Comparison of ENCODE assay signal across 31 cellular contexts in genomic region chr6:81906041-81906440, GRCh38.
"Had no signal": no experiment of that assay in that cellular context is flagged by ENCODE, and none has a peak within 500 bp of the region (broad histone marks: within the 10 kb centered on the region; RNA-seq: fewer than 3 reads in every experiment).

No MANE protein-coding gene starts in this region.

- H3K36me3 Mint-ChIP-seq: naive B cell; stimulated activated memory B cell treated with anti-CD40 and anti-IgM and Interleukin-4, amounts not matched to agents 10 μg/mL and 1 μg/mL and 100 μg/mL, for 72 hours had no signal

- H3K27me3 Mint-ChIP-seq: activated T-cell treated with anti-CD3 and anti-CD28 coated beads, Interleukin-2, amount 50 U/mL, for 24 hours; activated T-helper 17 cell treated with anti-CD3 and anti-CD28 coated beads, Interleukin-2, amount 50 U/mL, for 72 hours; central memory CD8-positive, alpha-beta T cell; dendritic cell treated with granulocyte-macrophage colony-stimulating factor and Interleukin-4, amounts not matched to agents 40 ng/mL and 50 ng/mL, for 4 days; naive B cell; progenitor cell of endocrine pancreas; stimulated activated memory B cell treated with anti-CD40 and anti-IgM and Interleukin-4, amounts not matched to agents 10 μg/mL and 1 μg/mL and 100 μg/mL, for 72 hours; stimulated activated naive CD8-positive, alpha-beta T cell treated with anti-CD3 and anti-CD28 coated beads, Interleukin-15, amount 100 ng/mL, for 72 hours had no signal

- H3K4me1 Mint-ChIP-seq: activated T-helper 17 cell treated with anti-CD3 and anti-CD28 coated beads, Interleukin-2, amount 50 U/mL, for 72 hours; central memory CD8-positive, alpha-beta T cell; naive B cell; stimulated activated naive CD8-positive, alpha-beta T cell treated with anti-CD3 and anti-CD28 coated beads, Interleukin-15, amount 100 ng/mL, for 72 hours had no signal

- H3K9me3 Mint-ChIP-seq: activated T-cell treated with anti-CD3 and anti-CD28 coated beads, Interleukin-2, amount 50 U/mL, for 24 hours; activated T-helper 17 cell treated with anti-CD3 and anti-CD28 coated beads, Interleukin-2, amount 50 U/mL, for 72 hours; central memory CD8-positive, alpha-beta T cell; dendritic cell treated with granulocyte-macrophage colony-stimulating factor and Interleukin-4, amounts not matched to agents 40 ng/mL and 50 ng/mL, for 4 days; T-helper 1 cell treated with Interleukin-12 subunit alpha and Interleukin-12 subunit beta and Interleukin-4 antibody, amounts not matched to agents 30 μg/mL and 1 μg/mL, for 36 hours had no signal

- H3K27ac ChIP-seq: breast epithelium, epithelial cell of prostate, ovary, sigmoid colon, tibial nerve, VCaP had no signal

- H3K9me3 ChIP-seq: breast epithelium, ovary, sigmoid colon, tibial nerve had no signal

- DNase-seq: activated CD4-positive, alpha-beta T cell treated with anti-CD3 and anti-CD28 coated beads for 48 hours; activated CD4-positive, alpha-beta T cell treated with anti-CD3 and anti-CD28 coated beads, Interleukin-2, amount 50 U/mL, for 48 hours; activated CD8-positive, alpha-beta memory T cell treated with anti-CD3 and anti-CD28 coated beads, Interleukin-2, amount 50 U/mL, for 48 hours; activated gamma-delta T cell treated with Interleukin-2 at 50 U/mL for 16 hours; activated naive CD4-positive, alpha-beta T cell treated with anti-CD3 and anti-CD28 coated beads, Interleukin-2, amount 50 U/mL, for 16 hours; activated T-cell treated with anti-CD3 and anti-CD28 coated beads, Interleukin-2, amount 50 U/mL, for 24 hours; amygdala; hypothalamus; kidney glomerular epithelial cell; left ventricle myocardium superior; naive B cell; ovary; sigmoid colon; stimulated activated CD4-positive, alpha-beta T cell treated with anti-CD3 and anti-CD28 coated beads, Interleukin-1b, Interleukin-23, amount 100 ng/mL, for 48 hours; stimulated activated CD4-positive, alpha-beta T cell treated with anti-CD3 and anti-CD28 coated beads, Interleukin-4, amount 100 ng/mL, for 4 hours; stimulated activated CD8-positive, alpha-beta memory T cell treated with anti-CD3 and anti-CD28 coated beads, Interleukin-4, amount 100 ng/mL, for 48 hours; stimulated activated naive CD8-positive, alpha-beta T cell treated with anti-CD3 and anti-CD28 coated beads, Interleukin-15, amount 100 ng/mL, for 72 hours; SW 1271; T-helper 9 cell had no signal

- H3K27me3 ChIP-seq: breast epithelium, ovary, sigmoid colon, tibial nerve had no signal

- H3K36me3 ChIP-seq: breast epithelium, ovary, sigmoid colon, tibial nerve had no signal

- H3K4me2 ChIP-seq: smooth muscle cell had no signal

- H3K4me1 ChIP-seq: breast epithelium had no signal

- H3K4me3 ChIP-seq: breast epithelium, ovary, sigmoid colon, smooth muscle cell, tibial nerve had no signal

- H3K27ac Mint-ChIP-seq: activated T-cell treated with anti-CD3 and anti-CD28 coated beads, Interleukin-2, amount 50 U/mL, for 24 hours; activated T-helper 17 cell treated with anti-CD3 and anti-CD28 coated beads, Interleukin-2, amount 50 U/mL, for 72 hours; dendritic cell treated with granulocyte-macrophage colony-stimulating factor and Interleukin-4, amounts not matched to agents 40 ng/mL and 50 ng/mL, for 4 days; naive B cell; progenitor cell of endocrine pancreas; stimulated activated memory B cell treated with anti-CD40 and anti-IgM and Interleukin-4, amounts not matched to agents 10 μg/mL and 1 μg/mL and 100 μg/mL, for 72 hours; stimulated activated naive CD8-positive, alpha-beta T cell treated with anti-CD3 and anti-CD28 coated beads, Interleukin-15, amount 100 ng/mL, for 72 hours; T-helper 1 cell treated with Interleukin-12 subunit alpha and Interleukin-12 subunit beta and Interleukin-4 antibody, amounts not matched to agents 30 μg/mL and 1 μg/mL, for 36 hours had no signal

- ATAC-seq: activated CD4-positive, CD25-positive, alpha-beta regulatory T cell treated with anti-CD3 and anti-CD28 coated beads, Interleukin-2, amount 50 U/mL, for 24 hours; stimulated activated naive CD8-positive, alpha-beta T cell treated with anti-CD3 and anti-CD28 coated beads, Interleukin-15, amount 100 ng/mL, for 72 hours had no signal

- H3K4me3 Mint-ChIP-seq: activated T-cell treated with anti-CD3 and anti-CD28 coated beads, Interleukin-2, amount 50 U/mL, for 24 hours; activated T-helper 17 cell treated with anti-CD3 and anti-CD28 coated beads, Interleukin-2, amount 50 U/mL, for 72 hours; central memory CD8-positive, alpha-beta T cell; dendritic cell treated with granulocyte-macrophage colony-stimulating factor and Interleukin-4, amounts not matched to agents 40 ng/mL and 50 ng/mL, for 4 days; naive B cell; stimulated activated memory B cell treated with anti-CD40 and anti-IgM and Interleukin-4, amounts not matched to agents 10 μg/mL and 1 μg/mL and 100 μg/mL, for 72 hours; stimulated activated naive CD8-positive, alpha-beta T cell treated with anti-CD3 and anti-CD28 coated beads, Interleukin-15, amount 100 ng/mL, for 72 hours; T-helper 1 cell treated with Interleukin-12 subunit alpha and Interleukin-12 subunit beta and Interleukin-4 antibody, amounts not matched to agents 30 μg/mL and 1 μg/mL, for 36 hours had no signal
